ENCODE assay signal across 1 cellular context in the genomic region with DNA sequence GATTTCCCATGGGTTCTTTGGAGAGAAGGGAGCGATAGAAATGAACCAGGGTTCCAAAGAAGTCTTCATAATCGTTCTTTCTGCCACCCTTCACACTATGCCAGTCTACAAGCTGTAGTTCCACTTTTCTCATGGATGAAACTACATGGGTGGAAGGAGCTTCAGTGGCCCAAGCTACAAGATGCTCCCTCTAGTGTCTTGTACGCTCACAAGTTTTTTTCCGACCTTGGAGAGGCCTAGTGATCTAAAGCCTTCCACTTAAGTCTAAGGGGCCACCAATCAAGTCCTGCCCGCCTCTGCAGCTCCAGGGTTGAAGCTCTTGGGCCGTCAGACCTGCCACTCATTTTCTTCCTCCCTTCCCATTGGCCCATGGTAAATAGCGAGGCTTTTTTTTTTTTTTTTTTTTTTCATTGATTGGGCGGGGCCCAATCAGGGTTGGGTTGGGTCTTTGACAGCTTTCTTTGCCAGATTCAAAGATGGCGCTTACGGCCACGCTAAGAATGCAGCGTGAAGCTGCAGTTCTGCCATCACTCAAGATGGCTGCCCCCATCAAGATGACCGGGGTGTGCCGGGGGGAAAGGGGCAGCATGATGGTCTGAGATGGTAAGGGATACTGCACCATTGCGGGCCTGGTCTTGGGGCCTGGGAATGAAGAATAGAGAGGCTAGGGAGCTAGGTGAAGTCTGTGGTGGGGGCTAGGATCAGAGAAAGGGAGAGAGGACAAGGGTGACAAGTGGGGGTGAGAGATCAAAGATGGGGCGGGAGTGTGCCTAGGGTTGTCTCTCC.
A peak's percentile ranks its signal among the peaks of the same experiment; 100 is the strongest.
TF ChIP-seq lines count a peak whose summit lies in the region.

TOMM40L (plus strand) TSS at position 527 of the 786 bp plus-strand sequence. CDS start 430 bp downstream, outside the sequence.

TF ChIP-seq in K562, 482 proteins besides CTCF, POLR2A, EP300 and RAD21 (continued from another document and continues in another):
- TF ChIP-seq, protein P1, sequence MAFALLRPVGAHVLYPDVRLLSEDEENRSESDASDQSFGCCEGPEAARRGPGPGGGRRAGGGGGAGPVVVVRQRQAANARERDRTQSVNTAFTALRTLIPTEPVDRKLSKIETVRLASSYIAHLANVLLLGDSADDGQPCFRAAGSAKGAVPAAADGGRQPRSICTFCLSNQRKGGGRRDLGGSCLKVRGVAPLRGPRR (CRISPR knock-in tag; IDR thresholded peaks at IDR 0.05): no peak
- TF ChIP-seq BCL6 (CRISPR knock-in tag; IDR thresholded peaks at IDR 0.05) (no peak), IRF2 (CRISPR knock-in tag; IDR thresholded peaks at IDR 0.05) (no peak), MYC (IDR thresholded peaks at IDR 0.05; ENCODE audit: low read depth, low read length) (peak; percentile 48), MYC (CRISPR knock-in tag; IDR thresholded peaks at IDR 0.05; ENCODE audit: borderline replicate concordance, low read depth) (no peak), BCOR (IDR thresholded peaks at IDR 0.05) (no peak), ZNF224 (CRISPR knock-in tag; IDR thresholded peaks at IDR 0.05) (no peak), ZNF431 (CRISPR knock-in tag; IDR thresholded peaks at IDR 0.05) (no peak), TCFL5 (CRISPR knock-in tag; conservative IDR thresholded peaks at IDR 0.05) (no peak), NELFE (IDR thresholded peaks at IDR 0.05; ENCODE audit: insufficient read depth, insufficient read length) (no peak), SAFB (IDR thresholded peaks at IDR 0.05; ENCODE audit: borderline replicate concordance, low read depth, low read length) (no peak), NFATC3 (IDR thresholded peaks at IDR 0.05) (no peak), PHB (CRISPR knock-in tag; IDR thresholded peaks at IDR 0.05) (no peak), KLF1 (tag; IDR thresholded peaks at IDR 0.05) (peak; percentile 62; the same call in 1 of the 2 replicates), MYBL2 (IDR thresholded peaks at IDR 0.05; ENCODE audit: low read depth) (no peak; the same call in 1 of the 2 replicates), MYBL2 (CRISPR knock-in tag; IDR thresholded peaks at IDR 0.05; ENCODE audit: borderline replicate concordance) (no peak), JUN (IDR thresholded peaks at IDR 0.05; ENCODE audit: borderline replicate concordance, low read depth, low read length) (peak; percentile 4; the same call in 1 of the 2 replicates), JUN (CRISPR knock-in tag; IDR thresholded peaks at IDR 0.05; ENCODE audit: borderline replicate concordance) (no peak), U2AF2 (optimal IDR thresholded peaks at IDR 0.05; ENCODE audit: low read depth, low read length) (no peak), SPI1 (IDR thresholded peaks at IDR 0.05; ENCODE audit: borderline replicate concordance, low read depth, low read length) (no peak), NRF1 (conservative IDR thresholded peaks at IDR 0.05 in 1 of 2, IDR thresholded peaks at IDR 0.05 in 1 of 2) (peak; percentile 47 to 53), FOXP1 (CRISPR knock-in tag; IDR thresholded peaks at IDR 0.05) (no peak), POLR2B (IDR thresholded peaks at IDR 0.05; ENCODE audit: low read depth, partially characterized antibody) (peak; percentile 39), NR3C1 (CRISPR knock-in tag; IDR thresholded peaks at IDR 0.05) (no peak), TBP (optimal IDR thresholded peaks at IDR 0.05; ENCODE audit: low read depth, low read length) (peak; percentile 55), MTA3 (IDR thresholded peaks at IDR 0.05; ENCODE audit: borderline replicate concordance) (peak; percentile 2; the same call in 1 of the 2 replicates), HMBOX1 (IDR thresholded peaks at IDR 0.05) (no peak), ZNF197 (CRISPR knock-in tag; IDR thresholded peaks at IDR 0.05; ENCODE audit: low read depth) (peak; percentile 92), CLOCK (CRISPR knock-in tag; IDR thresholded peaks at IDR 0.05; ENCODE audit: borderline replicate concordance) (no peak), TAF1 (IDR thresholded peaks at IDR 0.05; ENCODE audit: control insufficient read depth, extremely low read depth, insufficient read depth, low read length, severe bottlenecking) (peak; percentile 88), DDX20 (tag; IDR thresholded peaks at IDR 0.05; ENCODE audit: low read depth) (no peak), GTF2E2 (tag; IDR thresholded peaks at IDR 0.05) (peak; percentile 66; the same call in 1 of the 2 replicates), ZBTB7A (IDR thresholded peaks at IDR 0.05; ENCODE audit: borderline replicate concordance, control insufficient read depth, low read depth, low read length) (peak; percentile 69; the same call in 1 of the 2 replicates), ILK (tag; IDR thresholded peaks at IDR 0.05; ENCODE audit: borderline replicate concordance, low read depth) (no peak), ZNF583 (CRISPR knock-in tag; IDR thresholded peaks at IDR 0.05) (0 out of 2 replicates have a peak, but pooled peaks have one; percentile 23), SIX5 (IDR thresholded peaks at IDR 0.05; ENCODE audit: borderline replicate concordance in 1 of 2, insufficient read depth in 1 of 2, low read depth in 1 of 2, low read length in 2 of 2) (peak; percentile 40 to 56; a peak in 3 of 4 replicates), SNAPC5 (CRISPR knock-in tag; IDR thresholded peaks at IDR 0.05) (no peak), PHF8 (IDR thresholded peaks at IDR 0.05; ENCODE audit: borderline replicate concordance, low read length) (peak; percentile 59; the same call in 1 of the 2 replicates), HNRNPK (IDR thresholded peaks at IDR 0.05; ENCODE audit: low read depth, low read length, poor library complexity, severe bottlenecking) (no peak), KAT8 (IDR thresholded peaks at IDR 0.05; ENCODE audit: low read depth) (no peak), RBM25 (IDR thresholded peaks at IDR 0.05; ENCODE audit: low read depth, low read length, severe bottlenecking) (peak; percentile 88), ZNF609 (CRISPR knock-in tag; IDR thresholded peaks at IDR 0.05; ENCODE audit: borderline replicate concordance) (no peak), ZNF57 (CRISPR knock-in tag; IDR thresholded peaks at IDR 0.05) (no peak), POLR3A (IDR thresholded peaks at IDR 0.05; ENCODE audit: borderline replicate concordance, extremely low read depth, insufficient read depth, insufficient read length) (no peak)
- TF ChIP-seq, protein P2, sequence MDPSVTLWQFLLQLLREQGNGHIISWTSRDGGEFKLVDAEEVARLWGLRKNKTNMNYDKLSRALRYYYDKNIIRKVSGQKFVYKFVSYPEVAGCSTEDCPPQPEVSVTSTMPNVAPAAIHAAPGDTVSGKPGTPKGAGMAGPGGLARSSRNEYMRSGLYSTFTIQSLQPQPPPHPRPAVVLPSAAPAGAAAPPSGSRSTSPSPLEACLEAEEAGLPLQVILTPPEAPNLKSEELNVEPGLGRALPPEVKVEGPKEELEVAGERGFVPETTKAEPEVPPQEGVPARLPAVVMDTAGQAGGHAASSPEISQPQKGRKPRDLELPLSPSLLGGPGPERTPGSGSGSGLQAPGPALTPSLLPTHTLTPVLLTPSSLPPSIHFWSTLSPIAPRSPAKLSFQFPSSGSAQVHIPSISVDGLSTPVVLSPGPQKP (CRISPR knock-in tag; IDR thresholded peaks at IDR 0.05): no peak
- TF ChIP-seq, protein P3, sequence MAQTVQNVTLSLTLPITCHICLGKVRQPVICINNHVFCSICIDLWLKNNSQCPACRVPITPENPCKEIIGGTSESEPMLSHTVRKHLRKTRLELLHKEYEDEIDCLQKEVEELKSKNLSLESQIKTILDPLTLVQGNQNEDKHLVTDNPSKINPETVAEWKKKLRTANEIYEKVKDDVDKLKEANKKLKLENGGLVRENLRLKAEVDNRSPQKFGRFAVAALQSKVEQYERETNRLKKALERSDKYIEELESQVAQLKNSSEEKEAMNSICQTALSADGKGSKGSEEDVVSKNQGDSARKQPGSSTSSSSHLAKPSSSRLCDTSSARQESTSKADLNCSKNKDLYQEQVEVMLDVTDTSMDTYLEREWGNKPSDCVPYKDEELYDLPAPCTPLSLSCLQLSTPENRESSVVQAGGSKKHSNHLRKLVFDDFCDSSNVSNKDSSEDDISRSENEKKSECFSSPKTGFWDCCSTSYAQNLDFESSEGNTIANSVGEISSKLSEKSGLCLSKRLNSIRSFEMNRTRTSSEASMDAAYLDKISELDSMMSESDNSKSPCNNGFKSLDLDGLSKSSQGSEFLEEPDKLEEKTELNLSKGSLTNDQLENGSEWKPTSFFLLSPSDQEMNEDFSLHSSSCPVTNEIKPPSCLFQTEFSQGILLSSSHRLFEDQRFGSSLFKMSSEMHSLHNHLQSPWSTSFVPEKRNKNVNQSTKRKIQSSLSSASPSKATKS (CRISPR knock-in tag; IDR thresholded peaks at IDR 0.05): no peak
- TF ChIP-seq, protein P4, sequence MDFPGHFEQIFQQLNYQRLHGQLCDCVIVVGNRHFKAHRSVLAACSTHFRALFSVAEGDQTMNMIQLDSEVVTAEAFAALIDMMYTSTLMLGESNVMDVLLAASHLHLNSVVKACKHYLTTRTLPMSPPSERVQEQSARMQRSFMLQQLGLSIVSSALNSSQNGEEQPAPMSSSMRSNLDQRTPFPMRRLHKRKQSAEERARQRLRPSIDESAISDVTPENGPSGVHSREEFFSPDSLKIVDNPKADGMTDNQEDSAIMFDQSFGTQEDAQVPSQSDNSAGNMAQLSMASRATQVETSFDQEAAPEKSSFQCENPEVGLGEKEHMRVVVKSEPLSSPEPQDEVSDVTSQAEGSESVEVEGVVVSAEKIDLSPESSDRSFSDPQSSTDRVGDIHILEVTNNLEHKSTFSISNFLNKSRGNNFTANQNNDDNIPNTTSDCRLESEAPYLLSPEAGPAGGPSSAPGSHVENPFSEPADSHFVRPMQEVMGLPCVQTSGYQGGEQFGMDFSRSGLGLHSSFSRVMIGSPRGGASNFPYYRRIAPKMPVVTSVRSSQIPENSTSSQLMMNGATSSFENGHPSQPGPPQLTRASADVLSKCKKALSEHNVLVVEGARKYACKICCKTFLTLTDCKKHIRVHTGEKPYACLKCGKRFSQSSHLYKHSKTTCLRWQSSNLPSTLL (IDR thresholded peaks at IDR 0.05): no peak
- TF ChIP-seq, protein P5, sequence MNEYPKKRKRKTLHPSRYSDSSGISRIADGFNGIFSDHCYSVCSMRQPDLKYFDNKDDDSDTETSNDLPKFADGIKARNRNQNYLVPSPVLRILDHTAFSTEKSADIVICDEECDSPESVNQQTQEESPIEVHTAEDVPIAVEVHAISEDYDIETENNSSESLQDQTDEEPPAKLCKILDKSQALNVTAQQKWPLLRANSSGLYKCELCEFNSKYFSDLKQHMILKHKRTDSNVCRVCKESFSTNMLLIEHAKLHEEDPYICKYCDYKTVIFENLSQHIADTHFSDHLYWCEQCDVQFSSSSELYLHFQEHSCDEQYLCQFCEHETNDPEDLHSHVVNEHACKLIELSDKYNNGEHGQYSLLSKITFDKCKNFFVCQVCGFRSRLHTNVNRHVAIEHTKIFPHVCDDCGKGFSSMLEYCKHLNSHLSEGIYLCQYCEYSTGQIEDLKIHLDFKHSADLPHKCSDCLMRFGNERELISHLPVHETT (CRISPR knock-in tag; conservative IDR thresholded peaks at IDR 0.05 in 1 of 2, IDR thresholded peaks at IDR 0.05 in 1 of 2): peak in 1 of 2 experiments; percentile 39; a peak in 1 of 4 replicates
